ENCODE assay signal across 2 cellular contexts in the genomic region with DNA sequence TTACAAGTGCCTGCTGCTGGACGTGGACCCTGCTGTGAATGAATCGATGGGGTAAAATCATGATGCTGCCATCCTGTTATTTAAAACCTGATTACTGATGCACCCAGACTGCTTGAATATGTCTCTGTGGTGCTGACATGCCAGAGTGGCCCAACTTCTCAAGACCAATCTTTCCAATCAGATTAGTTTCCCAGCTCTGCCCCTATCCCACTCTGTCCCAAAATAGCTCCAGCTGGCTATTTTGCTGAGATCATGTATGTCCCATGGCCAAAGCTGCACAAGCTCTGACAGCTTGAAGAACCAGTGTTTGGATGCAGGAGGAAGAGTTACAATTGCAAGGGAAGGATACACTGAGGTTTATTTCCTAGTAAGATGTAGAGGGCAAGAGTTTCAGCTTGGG.
TF ChIP-seq lines count a peak whose summit lies in the region.

No MANE protein-coding gene starts in this region.

TF ChIP-seq in GM23338, 12 proteins besides CTCF, POLR2A, EP300 and RAD21 (continues in another document):
- TF ChIP-seq, protein P1, sequence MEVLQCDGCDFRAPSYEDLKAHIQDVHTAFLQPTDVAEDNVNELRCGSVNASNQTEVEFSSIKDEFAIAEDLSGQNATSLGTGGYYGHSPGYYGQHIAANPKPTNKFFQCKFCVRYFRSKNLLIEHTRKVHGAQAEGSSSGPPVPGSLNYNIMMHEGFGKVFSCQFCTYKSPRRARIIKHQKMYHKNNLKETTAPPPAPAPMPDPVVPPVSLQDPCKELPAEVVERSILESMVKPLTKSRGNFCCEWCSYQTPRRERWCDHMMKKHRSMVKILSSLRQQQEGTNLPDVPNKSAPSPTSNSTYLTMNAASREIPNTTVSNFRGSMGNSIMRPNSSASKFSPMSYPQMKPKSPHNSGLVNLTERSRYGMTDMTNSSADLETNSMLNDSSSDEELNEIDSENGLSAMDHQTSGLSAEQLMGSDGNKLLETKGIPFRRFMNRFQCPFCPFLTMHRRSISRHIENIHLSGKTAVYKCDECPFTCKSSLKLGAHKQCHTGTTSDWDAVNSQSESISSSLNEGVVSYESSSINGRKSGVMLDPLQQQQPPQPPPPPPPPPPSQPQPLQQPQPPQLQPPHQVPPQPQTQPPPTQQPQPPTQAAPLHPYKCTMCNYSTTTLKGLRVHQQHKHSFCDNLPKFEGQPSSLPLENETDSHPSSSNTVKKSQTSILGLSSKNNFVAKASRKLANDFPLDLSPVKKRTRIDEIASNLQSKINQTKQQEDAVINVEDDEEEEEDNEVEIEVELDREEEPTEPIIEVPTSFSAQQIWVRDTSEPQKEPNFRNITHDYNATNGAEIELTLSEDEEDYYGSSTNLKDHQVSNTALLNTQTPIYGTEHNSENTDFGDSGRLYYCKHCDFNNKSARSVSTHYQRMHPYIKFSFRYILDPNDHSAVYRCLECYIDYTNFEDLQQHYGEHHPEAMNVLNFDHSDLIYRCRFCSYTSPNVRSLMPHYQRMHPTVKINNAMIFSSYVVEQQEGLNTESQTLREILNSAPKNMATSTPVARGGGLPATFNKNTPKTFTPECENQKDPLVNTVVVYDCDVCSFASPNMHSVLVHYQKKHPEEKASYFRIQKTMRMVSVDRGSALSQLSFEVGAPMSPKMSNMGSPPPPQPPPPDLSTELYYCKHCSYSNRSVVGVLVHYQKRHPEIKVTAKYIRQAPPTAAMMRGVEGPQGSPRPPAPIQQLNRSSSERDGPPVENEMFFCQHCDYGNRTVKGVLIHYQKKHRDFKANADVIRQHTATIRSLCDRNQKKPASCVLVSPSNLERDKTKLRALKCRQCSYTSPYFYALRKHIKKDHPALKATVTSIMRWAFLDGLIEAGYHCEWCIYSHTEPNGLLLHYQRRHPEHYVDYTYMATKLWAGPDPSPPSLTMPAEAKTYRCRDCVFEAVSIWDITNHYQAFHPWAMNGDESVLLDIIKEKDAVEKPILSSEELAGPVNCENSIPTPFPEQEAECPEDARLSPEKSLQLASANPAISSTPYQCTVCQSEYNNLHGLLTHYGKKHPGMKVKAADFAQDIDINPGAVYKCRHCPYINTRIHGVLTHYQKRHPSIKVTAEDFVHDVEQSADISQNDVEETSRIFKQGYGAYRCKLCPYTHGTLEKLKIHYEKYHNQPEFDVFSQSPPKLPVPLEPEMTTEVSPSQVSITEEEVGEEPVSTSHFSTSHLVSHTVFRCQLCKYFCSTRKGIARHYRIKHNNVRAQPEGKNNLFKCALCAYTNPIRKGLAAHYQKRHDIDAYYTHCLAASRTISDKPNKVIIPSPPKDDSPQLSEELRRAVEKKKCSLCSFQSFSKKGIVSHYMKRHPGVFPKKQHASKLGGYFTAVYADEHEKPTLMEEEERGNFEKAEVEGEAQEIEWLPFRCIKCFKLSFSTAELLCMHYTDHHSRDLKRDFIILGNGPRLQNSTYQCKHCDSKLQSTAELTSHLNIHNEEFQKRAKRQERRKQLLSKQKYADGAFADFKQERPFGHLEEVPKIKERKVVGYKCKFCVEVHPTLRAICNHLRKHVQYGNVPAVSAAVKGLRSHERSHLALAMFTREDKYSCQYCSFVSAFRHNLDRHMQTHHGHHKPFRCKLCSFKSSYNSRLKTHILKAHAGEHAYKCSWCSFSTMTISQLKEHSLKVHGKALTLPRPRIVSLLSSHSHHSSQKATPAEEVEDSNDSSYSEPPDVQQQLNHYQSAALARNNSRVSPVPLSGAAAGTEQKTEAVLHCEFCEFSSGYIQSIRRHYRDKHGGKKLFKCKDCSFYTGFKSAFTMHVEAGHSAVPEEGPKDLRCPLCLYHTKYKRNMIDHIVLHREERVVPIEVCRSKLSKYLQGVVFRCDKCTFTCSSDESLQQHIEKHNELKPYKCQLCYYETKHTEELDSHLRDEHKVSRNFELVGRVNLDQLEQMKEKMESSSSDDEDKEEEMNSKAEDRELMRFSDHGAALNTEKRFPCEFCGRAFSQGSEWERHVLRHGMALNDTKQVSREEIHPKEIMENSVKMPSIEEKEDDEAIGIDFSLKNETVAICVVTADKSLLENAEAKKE (CRISPR knock-in tag; IDR thresholded peaks at IDR 0.05), result no peak
- no peak for TF ChIP-seq NANOG (IDR thresholded peaks at IDR 0.05; ENCODE audit: borderline replicate concordance)
- no peak for TF ChIP-seq EZH2 (IDR thresholded peaks at IDR 0.05; ENCODE audit: low read depth, unreplicated experiment)
- no peak for TF ChIP-seq ZNF331 (CRISPR knock-in tag; IDR thresholded peaks at IDR 0.05; ENCODE audit: low read depth)
- TF ChIP-seq EZH2phosphoT487 (IDR thresholded peaks at IDR 0.05; ENCODE audit: unreplicated experiment), result no peak
- TF ChIP-seq CREB1 (CRISPR knock-in tag; IDR thresholded peaks at IDR 0.05; ENCODE audit: low read depth), result no peak
- TF ChIP-seq, protein P2, sequence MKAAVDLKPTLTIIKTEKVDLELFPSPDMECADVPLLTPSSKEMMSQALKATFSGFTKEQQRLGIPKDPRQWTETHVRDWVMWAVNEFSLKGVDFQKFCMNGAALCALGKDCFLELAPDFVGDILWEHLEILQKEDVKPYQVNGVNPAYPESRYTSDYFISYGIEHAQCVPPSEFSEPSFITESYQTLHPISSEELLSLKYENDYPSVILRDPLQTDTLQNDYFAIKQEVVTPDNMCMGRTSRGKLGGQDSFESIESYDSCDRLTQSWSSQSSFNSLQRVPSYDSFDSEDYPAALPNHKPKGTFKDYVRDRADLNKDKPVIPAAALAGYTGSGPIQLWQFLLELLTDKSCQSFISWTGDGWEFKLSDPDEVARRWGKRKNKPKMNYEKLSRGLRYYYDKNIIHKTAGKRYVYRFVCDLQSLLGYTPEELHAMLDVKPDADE (IDR thresholded peaks at IDR 0.05), result no peak
- TF ChIP-seq, protein P3, sequence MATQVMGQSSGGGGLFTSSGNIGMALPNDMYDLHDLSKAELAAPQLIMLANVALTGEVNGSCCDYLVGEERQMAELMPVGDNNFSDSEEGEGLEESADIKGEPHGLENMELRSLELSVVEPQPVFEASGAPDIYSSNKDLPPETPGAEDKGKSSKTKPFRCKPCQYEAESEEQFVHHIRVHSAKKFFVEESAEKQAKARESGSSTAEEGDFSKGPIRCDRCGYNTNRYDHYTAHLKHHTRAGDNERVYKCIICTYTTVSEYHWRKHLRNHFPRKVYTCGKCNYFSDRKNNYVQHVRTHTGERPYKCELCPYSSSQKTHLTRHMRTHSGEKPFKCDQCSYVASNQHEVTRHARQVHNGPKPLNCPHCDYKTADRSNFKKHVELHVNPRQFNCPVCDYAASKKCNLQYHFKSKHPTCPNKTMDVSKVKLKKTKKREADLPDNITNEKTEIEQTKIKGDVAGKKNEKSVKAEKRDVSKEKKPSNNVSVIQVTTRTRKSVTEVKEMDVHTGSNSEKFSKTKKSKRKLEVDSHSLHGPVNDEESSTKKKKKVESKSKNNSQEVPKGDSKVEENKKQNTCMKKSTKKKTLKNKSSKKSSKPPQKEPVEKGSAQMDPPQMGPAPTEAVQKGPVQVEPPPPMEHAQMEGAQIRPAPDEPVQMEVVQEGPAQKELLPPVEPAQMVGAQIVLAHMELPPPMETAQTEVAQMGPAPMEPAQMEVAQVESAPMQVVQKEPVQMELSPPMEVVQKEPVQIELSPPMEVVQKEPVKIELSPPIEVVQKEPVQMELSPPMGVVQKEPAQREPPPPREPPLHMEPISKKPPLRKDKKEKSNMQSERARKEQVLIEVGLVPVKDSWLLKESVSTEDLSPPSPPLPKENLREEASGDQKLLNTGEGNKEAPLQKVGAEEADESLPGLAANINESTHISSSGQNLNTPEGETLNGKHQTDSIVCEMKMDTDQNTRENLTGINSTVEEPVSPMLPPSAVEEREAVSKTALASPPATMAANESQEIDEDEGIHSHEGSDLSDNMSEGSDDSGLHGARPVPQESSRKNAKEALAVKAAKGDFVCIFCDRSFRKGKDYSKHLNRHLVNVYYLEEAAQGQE (IDR thresholded peaks at IDR 0.05; ENCODE audit: unreplicated experiment), result no peak
- TF ChIP-seq STAT1 (IDR thresholded peaks at IDR 0.05; ENCODE audit: unreplicated experiment), result no peak
- TF ChIP-seq POLR2AphosphoS5 (IDR thresholded peaks at IDR 0.05; ENCODE audit: low read depth), result no peak

TF ChIP-seq in H1, 55 proteins besides CTCF, POLR2A, EP300 and RAD21 (continued from another document):
- TF ChIP-seq NRF1 (IDR thresholded peaks at IDR 0.05; ENCODE audit: low read depth, low read length), result no peak
- TF ChIP-seq ASH2L (IDR thresholded peaks at IDR 0.05; ENCODE audit: low read length), result no peak
- no peak for TF ChIP-seq SP4 (IDR thresholded peaks at IDR 0.05; ENCODE audit: low read length)
- no peak for TF ChIP-seq SAP30 (IDR thresholded peaks at IDR 0.05; ENCODE audit: insufficient read depth, insufficient replicate concordance, low read length)
- TF ChIP-seq, protein P4, sequence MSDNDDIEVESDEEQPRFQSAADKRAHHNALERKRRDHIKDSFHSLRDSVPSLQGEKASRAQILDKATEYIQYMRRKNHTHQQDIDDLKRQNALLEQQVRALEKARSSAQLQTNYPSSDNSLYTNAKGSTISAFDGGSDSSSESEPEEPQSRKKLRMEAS (IDR thresholded peaks at IDR 0.05), result no peak
- TF ChIP-seq SP1 (IDR thresholded peaks at IDR 0.05; ENCODE audit: low read depth, low read length), result no peak
- TF ChIP-seq GTF2F1 (IDR thresholded peaks at IDR 0.05; ENCODE audit: borderline replicate concordance, low read depth, low read length), result no peak
- TF ChIP-seq TAF1 (IDR thresholded peaks at IDR 0.05; ENCODE audit: low read depth, low read length), result no peak
TF ChIP-seq in H1: peak in this region for 0.
